Comparison of ENCODE assay signal across 2 cellular contexts in the genomic region with DNA sequence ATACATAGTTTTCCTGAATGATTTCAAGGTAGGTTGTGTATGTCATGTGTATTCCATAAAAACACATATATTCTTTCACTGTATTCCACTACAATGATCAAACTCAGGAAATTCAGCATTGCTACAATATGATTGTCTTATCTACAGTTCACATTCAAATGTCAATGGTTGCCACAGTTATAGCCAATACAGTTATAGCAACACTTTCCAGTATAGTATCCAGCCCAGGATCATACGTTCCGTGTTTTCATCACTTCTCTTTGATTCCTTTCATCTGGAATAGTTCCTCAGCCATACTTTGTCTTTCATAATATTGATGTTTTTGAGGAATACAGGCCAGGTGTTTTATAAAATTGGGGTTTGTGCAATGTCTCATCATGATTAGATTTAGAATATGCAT.
TF ChIP-seq lines count a peak whose summit lies in the region.

No MANE protein-coding gene starts in this region.

TF ChIP-seq in IMR-90, 13 proteins besides CTCF, POLR2A, EP300 and RAD21:
- TF ChIP-seq CEBPB (IDR thresholded peaks at IDR 0.05; ENCODE audit: low read depth, low read length): no peak
- TF ChIP-seq NFE2L2 (IDR thresholded peaks at IDR 0.05; ENCODE audit: low read depth, low read length): no peak
- no peak for TF ChIP-seq FOS (IDR thresholded peaks at IDR 0.05; ENCODE audit: low read depth, low read length)
- no peak for TF ChIP-seq SMC3 (IDR thresholded peaks at IDR 0.05; ENCODE audit: low read depth, low read length)

TF ChIP-seq in GM23338, 12 proteins besides CTCF, POLR2A, EP300 and RAD21:
- no peak for TF ChIP-seq JUNB (IDR thresholded peaks at IDR 0.05; ENCODE audit: unreplicated experiment)
- TF ChIP-seq NANOG (IDR thresholded peaks at IDR 0.05; ENCODE audit: borderline replicate concordance): no peak
- no peak for TF ChIP-seq ZNF114 (CRISPR knock-in tag; IDR thresholded peaks at IDR 0.05)
- TF ChIP-seq STAT1 (IDR thresholded peaks at IDR 0.05; ENCODE audit: unreplicated experiment): no peak
- no peak for TF ChIP-seq CREB1 (CRISPR knock-in tag; IDR thresholded peaks at IDR 0.05; ENCODE audit: low read depth)
